Comparison of ENCODE assay signal across 8 cellular contexts in genomic region chr1:22452401-22452963, GRCh38. TPM values are rescaled to one million over a fixed set of nuclear protein-coding genes. Genes with fewer than 3 reads are reported as not detected.
DNase-seq lines count a peak whose midpoint lies in the region; ATAC-seq and TF ChIP-seq lines count a peak whose summit lies in the region.

No MANE protein-coding gene starts in this region.

- H3K4me3 Mint-ChIP-seq in stimulated activated effector memory CD8-positive, alpha-beta T cell treated with anti-CD3 and anti-CD28 coated beads, Interleukin-12 subunit alpha, Interleukin-12 subunit beta, amount 100 ng/mL, for 72 hours: peak overlapping the region; percentile 87

- peaks cover 46% of the 10 kb centered on the region for H3K4me1 Mint-ChIP-seq in stimulated activated effector memory CD8-positive, alpha-beta T cell treated with anti-CD3 and anti-CD28 coated beads, Interleukin-12 subunit alpha, Interleukin-12 subunit beta, amount 100 ng/mL, for 72 hours

- H3K9me3 ChIP-seq in BLaER1: no peaks in the 10 kb centered on the region
- H3K9me3 ChIP-seq in OCI-LY1 (ENCODE audit: low read length): no peaks in the 10 kb centered on the region

- H3K36me3 Mint-ChIP-seq in stimulated activated effector memory CD8-positive, alpha-beta T cell treated with anti-CD3 and anti-CD28 coated beads, Interleukin-12 subunit alpha, Interleukin-12 subunit beta, amount 100 ng/mL, for 72 hours: peaks cover 9% of the 10 kb centered on the region

- peak overlapping the region; percentile 25; the same call in 1 of the 2 replicates for H2AFZ ChIP-seq in OCI-LY1 (ENCODE audit: low read length)

- no peaks in the 10 kb centered on the region for H3F3A ChIP-seq in OCI-LY1 (ENCODE audit: insufficient read depth, low read length)

- H3K4me2 ChIP-seq in BLaER1: peak overlapping the region; percentile 76
- H3K4me2 ChIP-seq in OCI-LY1 (ENCODE audit: low read length): peak overlapping the region; percentile 81

- H3K4me1 ChIP-seq in BLaER1 (peaks cover 23% of the 10 kb centered on the region), OCI-LY1 (ENCODE audit: insufficient read depth, low read length, severe bottlenecking) (peaks cover 19% of the 10 kb centered on the region)

- H3K9ac ChIP-seq in BLaER1 (peak overlapping the region; percentile 91), OCI-LY1 (ENCODE audit: low read length) (peak overlapping the region; percentile 75)

- H3K27me3 ChIP-seq in BLaER1 (no peaks in the 10 kb centered on the region), OCI-LY1 (ENCODE audit: insufficient read depth, low read length) (no peaks in the 10 kb centered on the region), kidney epithelial cell (ENCODE audit: control insufficient read depth, insufficient read depth, low read length) (no peaks in the 10 kb centered on the region)

- H3K36me3 ChIP-seq in BLaER1: peaks cover 5% of the 10 kb centered on the region; the same call in 1 of the 2 replicates
- H3K36me3 ChIP-seq in OCI-LY1 (ENCODE audit: insufficient read depth, low read length): no peaks in the 10 kb centered on the region
- H3K36me3 ChIP-seq in kidney epithelial cell (ENCODE audit: control insufficient read depth, insufficient read depth, low read length): no peaks in the 10 kb centered on the region

- H3K4me3 ChIP-seq in BLaER1 (peak overlapping the region; percentile 88), OCI-LY1 (ENCODE audit: low read depth, low read length, poor library complexity, severe bottlenecking) (peak overlapping the region; percentile 84), kidney epithelial cell (ENCODE audit: low read depth, low read length) (peak overlapping the region; percentile 82)

- DNase-seq in caudate nucleus (lab: John Stamatoyannopoulos, UW) (peak in 37 of 61 donors; percentile 19 to 81 (median 57)), kidney epithelial cell (ENCODE audit: low read depth) (no peak)
- DNase-seq in stimulated activated effector memory CD8-positive, alpha-beta T cell treated with anti-CD3 and anti-CD28 coated beads, Interleukin-12 subunit alpha, Interleukin-12 subunit beta, amount 100 ng/mL, for 72 hours (ENCODE audit: low spot score in 2 of 2): no peak
- no peak for DNase-seq in effector CD4-positive, alpha-beta T cell

- ATAC-seq in GM18517 (IDR thresholded peaks at IDR 0.05; ENCODE audit: unreplicated experiment): peak; percentile 16
- peak; percentile 24 for ATAC-seq in HG03066 (IDR thresholded peaks at IDR 0.05; ENCODE audit: low read depth, unreplicated experiment)
- ATAC-seq in stimulated activated effector memory CD8-positive, alpha-beta T cell treated with anti-CD3 and anti-CD28 coated beads, Interleukin-12 subunit alpha, Interleukin-12 subunit beta, amount 100 ng/mL, for 72 hours: peak; percentile 38

- TF ChIP-seq CTCF in OCI-LY1 (IDR thresholded peaks at IDR 0.05; ENCODE audit: low read length) (no peak), kidney epithelial cell (IDR thresholded peaks at IDR 0.05; ENCODE audit: insufficient read depth, low read length, poor library complexity, severe bottlenecking) (no peak)

- peak overlapping the region; percentile 91 for H3K27ac ChIP-seq in BLaER1
- H3K27ac ChIP-seq in OCI-LY1 (ENCODE audit: low read depth, low read length, poor library complexity, severe bottlenecking): peak overlapping the region; percentile 53
- peak overlapping the region; percentile 94 for H3K27ac ChIP-seq in caudate nucleus (ENCODE audit: low read depth, low read length)

- H4K20me1 ChIP-seq in BLaER1 (peaks cover 23% of the 10 kb centered on the region; the same call in 1 of the 2 replicates), OCI-LY1 (ENCODE audit: insufficient read depth, low read length) (no peaks in the 10 kb centered on the region)

- H3K79me2 ChIP-seq in OCI-LY1 (ENCODE audit: insufficient read depth, low read length): 0 out of 2 replicates have a peak, but pooled peaks cover 8% of the 10 kb centered on the region

- H3K27ac Mint-ChIP-seq in stimulated activated effector memory CD8-positive, alpha-beta T cell treated with anti-CD3 and anti-CD28 coated beads, Interleukin-12 subunit alpha, Interleukin-12 subunit beta, amount 100 ng/mL, for 72 hours: peak overlapping the region; percentile 96

- H3K9me2 ChIP-seq in OCI-LY1 (ENCODE audit: low read depth, low read length): no peaks in the 10 kb centered on the region

- peaks cover 2% of the 10 kb centered on the region for H3K9me3 Mint-ChIP-seq in stimulated activated effector memory CD8-positive, alpha-beta T cell treated with anti-CD3 and anti-CD28 coated beads, Interleukin-12 subunit alpha, Interleukin-12 subunit beta, amount 100 ng/mL, for 72 hours

RNA-seq across cellular contexts. Expression of gene ZBTB40, which starts 0.8 kb away (rescaled TPM):
- total RNA-seq in kidney epithelial cell: 16.3 and 19.0 TPM in 2 replicates

Comparison
In these comparisons a context has a peak if more than half of its experiments do, and no peak if none do; other contexts are left out.
1. DNase-seq: peak in caudate nucleus (37 of 61); none in kidney epithelial cell (single experiment), stimulated activated effector memory CD8-positive, alpha-beta T cell treated with anti-CD3 and anti-CD28 coated beads, Interleukin-12 subunit alpha, Interleukin-12 subunit beta, amount 100 ng/mL, for 72 hours (0 of 2) and effector CD4-positive, alpha-beta T cell (single experiment).
2. Peak in every context shown above with its lines, with median percentiles within 50 percentile points of each other: H3K27ac ChIP-seq, H3K4me3 ChIP-seq and ATAC-seq.